10 cellular contexts compared by ENCODE assay signal in genomic region chr19:46821512-46822359, GRCh38. TPM values are rescaled to one million over a fixed set of nuclear protein-coding genes. Genes with fewer than 3 reads are reported as not detected.
DNase-seq lines count a peak whose midpoint lies in the region; ATAC-seq, FAIRE-seq and TF ChIP-seq lines count a peak whose summit lies in the region.
"Had no signal": no experiment of that assay in that cellular context is flagged by ENCODE, and none has a peak within 500 bp of the region (broad histone marks: within the 10 kb centered on the region; RNA-seq: fewer than 3 reads in every experiment).

No MANE protein-coding gene starts in this region.

- POLR2A ChIA-PET in HepG2 (lab: Yijun Ruan, JAX) = interaction anchor here (0.6 to 4.0 kb wide), 14 partner anchors 9 to 198 kb away, joined by 3 to 66 read pairs (median 4); partner anchors contain the start of genes NPAS1 and SLC1A5

- no TSS peak for BruUV-seq in HepG2 (replicated peaks; lab: Mats Ljungman, UMichigan)

- TF ChIP-seq RAD21 in HepG2 (CRISPR knock-in tag; IDR thresholded peaks at IDR 0.05) = no peak

- DNase-seq in Right ventricle myocardium inferior (ENCODE audit: missing footprints) = peak; percentile 68
- DNase-seq in cardiac septum (ENCODE audit: low spot score) = no peak
- DNase-seq in activated CD8-positive, alpha-beta memory T cell treated with anti-CD3 and anti-CD28 coated beads for 24 hours = peak; percentile 76
- no peak for DNase-seq in HepG2 (ENCODE audit: low spot score)
- peak; percentile 41 for DNase-seq in stimulated activated naive CD4-positive, alpha-beta T cell treated with Interleukin-2 at 50 U/mL for 16 hours (lab: John Stamatoyannopoulos, UW)
- DNase-seq in amygdala (lab: John Stamatoyannopoulos, UW) = no peak
- no peak for DNase-seq in MM.1S

- TF ChIP-seq EP300 in HepG2 (IDR thresholded peaks at IDR 0.05; ENCODE audit: low read depth in 2 of 2, low read length in 2 of 2) (no peak), HepG2 (CRISPR knock-in tag; IDR thresholded peaks at IDR 0.05; ENCODE audit: borderline replicate concordance) (no peak)

- WGBS in HepG2 (ENCODE audit: low lambda C conversion rate) = 0% methylated on average over 5 of the region's 16 CpGs

- H3K9me2 ChIP-seq in MM.1S (replicated peaks; ENCODE audit: insufficient read depth, low read length) = no peaks in the 10 kb centered on the region

- TF ChIP-seq CTCF in HepG2 (CRISPR knock-in tag; IDR thresholded peaks at IDR 0.05) (no peak), MM.1S (IDR thresholded peaks at IDR 0.05; ENCODE audit: low read length) (no peak)

- H3K79me2 ChIP-seq in HepG2 (ENCODE audit: insufficient read depth, low read length) (no peaks in the 10 kb centered on the region), MM.1S (ENCODE audit: low read length) (no peaks in the 10 kb centered on the region)

- H3K9me3 ChIP-seq in HepG2 (ENCODE audit: low read length) (no peaks in the 10 kb centered on the region), MM.1S (replicated peaks; ENCODE audit: insufficient read depth, low read length) (no peaks in the 10 kb centered on the region)
- H3K9me3 ChIP-seq: pancreas had no signal

- CTCF ChIA-PET in HepG2 (lab: Yijun Ruan, JAX; ENCODE audit: low intra/inter-chr PET ratio, low total read pairs) = no interaction called here

- no peaks in the 10 kb centered on the region for H3F3A ChIP-seq in MM.1S (ENCODE audit: insufficient read depth, low read length)

- H3K4me3 ChIP-seq in HepG2 (replicated peaks in 1 of 3; ENCODE audit: insufficient read depth in 1 of 3, low read depth in 2 of 3, low read length in 3 of 3) = peak overlapping the region; percentile 52 to 72 (median 55)
- H3K4me3 ChIP-seq in MM.1S (ENCODE audit: low read length) = no peak overlapping the region
- H3K4me3 ChIP-seq: pancreas had no signal

- H3K27me3 ChIP-seq in HepG2 (ENCODE audit: control insufficient read depth in 1 of 2, insufficient read depth in 2 of 2, low read length in 2 of 2) (peaks cover 0 to 2% of the 10 kb centered on the region in 2 experiments; a peak in 1 of 5 replicates), MM.1S (replicated peaks; ENCODE audit: insufficient read depth, low read length) (no peaks in the 10 kb centered on the region)
- H3K27me3 ChIP-seq: pancreas had no signal

- H4K20me1 ChIP-seq in HepG2 (ENCODE audit: insufficient read depth, low read length) = no peaks in the 10 kb centered on the region
- no peaks in the 10 kb centered on the region for H4K20me1 ChIP-seq in MM.1S (ENCODE audit: insufficient read depth, low read length)

- in situ Hi-C loops in HepG2 (cut with HindIII; ENCODE audit: extremely low pct_ligation_motif_present, low pct_unique_long_range_greater_than_20kb) = no loop called here

- ATAC-seq in Right ventricle myocardium inferior (peak; percentile 45), HepG2 (peak; percentile 85), HG03159 (IDR thresholded peaks at IDR 0.05; ENCODE audit: unreplicated experiment) (no peak)

- H3K36me3 ChIP-seq in HepG2 (replicated peaks in 1 of 2; ENCODE audit: control insufficient read depth in 1 of 2, insufficient read depth in 2 of 2, low read length in 2 of 2) = no peaks in the 10 kb centered on the region
- no peaks in the 10 kb centered on the region for H3K36me3 ChIP-seq in MM.1S (replicated peaks; ENCODE audit: insufficient read depth, low read length)
- H3K36me3 ChIP-seq: pancreas had no signal

- FAIRE-seq in HepG2 (lab: Jason Lieb, UNC) = no peak
- FAIRE-seq: pancreas, TTC549 had no signal

- H3K27ac ChIP-seq in HepG2 (ENCODE audit: extremely low read length, insufficient read depth, low read length) (peak overlapping the region; percentile 48), MM.1S (ENCODE audit: low read length) (no peak overlapping the region)
- H3K27ac ChIP-seq: pancreas had no signal

- H3K9ac ChIP-seq in HepG2 (ENCODE audit: insufficient read depth, low read depth, low read length) = peak overlapping the region; percentile 68
- no peak overlapping the region for H3K9ac ChIP-seq in MM.1S (ENCODE audit: low read length)

- H3K4me2 ChIP-seq in HepG2 (ENCODE audit: low read depth, low read length) (peak overlapping the region; percentile 95), MM.1S (ENCODE audit: low read depth, low read length) (no peak overlapping the region)

- H3K4me1 ChIP-seq in HepG2 (ENCODE audit: insufficient read depth, low read length) (peaks cover 41% of the 10 kb centered on the region), MM.1S (ENCODE audit: low read length) (no peaks in the 10 kb centered on the region)
- H3K4me1 ChIP-seq: pancreas had no signal

- intact Hi-C loops in Right ventricle myocardium inferior (cut with DNase I) (no loop called here), cardiac septum (cut with DNase I) (no loop called here), HepG2 (cut with micrococcal nuclease; ENCODE audit: unreplicated experiment) (no loop called here)

- peak; percentile 38 to 76; a peak in 1 of 4 replicates for TF ChIP-seq POLR2A in HepG2 (IDR thresholded peaks at IDR 0.05; ENCODE audit: insufficient read depth in 1 of 2, low read depth in 2 of 2, low read length in 2 of 2)

- H2AFZ ChIP-seq in HepG2 (ENCODE audit: low read length) (peak overlapping the region; percentile 84), MM.1S (ENCODE audit: low read length) (no peak overlapping the region)

RNA-seq across cellular contexts. Expression of gene AP2S1, which starts 28.9 kb away (rescaled TPM):
- 94.7 TPM for total RNA-seq in Right ventricle myocardium inferior
- total RNA-seq in cardiac septum = 77.3 TPM
- total RNA-seq in HepG2 (2016; rRNA removed; fragmentation: Illumina TruSeq; extraction: Trizol) = 86.1 and 94.9 TPM in 2 replicates
- total RNA-seq in HepG2 (2016; cell fraction: cytosol; rRNA removed; fragmentation: Illumina TruSeq; extraction: Trizol; ENCODE audit: low read depth) = 77.4 and 107 TPM in 2 replicates
- total RNA-seq in HepG2 (2016; cell fraction: insoluble cytoplasmic fraction; rRNA removed; fragmentation: Illumina TruSeq; extraction: Trizol) = 86.7 and 87.8 TPM in 2 replicates
- 72.8 and 102 TPM in 2 replicates for total RNA-seq in HepG2 (2016; cell fraction: membrane; rRNA removed; fragmentation: Illumina TruSeq; extraction: Trizol)
- total RNA-seq in HepG2 (2016; cell fraction: nucleus; rRNA removed; fragmentation: Illumina TruSeq; extraction: Trizol) = 32.5 and 36.8 TPM in 2 replicates
- 45.2 and 45.3 TPM in 2 replicates for polyA plus RNA-seq in HepG2 (2011; rRNA removed)
- 60.1 and 80.0 TPM in 2 replicates for polyA plus RNA-seq in HepG2 (2011; cell fraction: cytosol; rRNA removed)
- polyA plus RNA-seq in HepG2 (2011; cell fraction: nucleus; rRNA removed) = 24.9 and 30.3 TPM in 2 replicates
- 32.6 and 51.2 TPM in 2 replicates for polyA plus RNA-seq in HepG2 (2012)
- 104 and 131 TPM in 2 replicates for polyA plus RNA-seq in HepG2 (2016; cell fraction: cytosol; fragmentation: Illumina TruSeq; extraction: Trizol; ENCODE audit: low read depth)
- polyA plus RNA-seq in HepG2 (2016; cell fraction: insoluble cytoplasmic fraction; fragmentation: Illumina TruSeq; extraction: Trizol; ENCODE audit: low read depth) = 99.5 and 113 TPM in 2 replicates
- 79.5 and 101 TPM in 2 replicates for polyA plus RNA-seq in HepG2 (2016; cell fraction: membrane; fragmentation: Illumina TruSeq; extraction: Trizol; ENCODE audit: low read depth)
- 58.8 and 65.6 TPM in 2 replicates for polyA plus RNA-seq in HepG2 (2016; cell fraction: nucleus; fragmentation: Illumina TruSeq; extraction: Trizol; ENCODE audit: insufficient read depth, low read depth)
- polyA minus RNA-seq in HepG2 (2011; rRNA and poly(A)+ RNA removed; ENCODE audit: low replicate concordance) = 39.3 and 98.7 TPM in 2 replicates
- 20.1 and 31.3 TPM in 2 replicates for polyA minus RNA-seq in HepG2 (2011; cell fraction: cytosol; rRNA and poly(A)+ RNA removed)
- 8.5 and 11.1 TPM in 2 replicates for polyA minus RNA-seq in HepG2 (2011; cell fraction: nucleus; rRNA and poly(A)+ RNA removed)

RNA-seq across cellular contexts. Expression of gene SLC1A5, which starts 33.3 kb away (rescaled TPM):
- total RNA-seq in Right ventricle myocardium inferior (10.1 TPM), cardiac septum (6.8 TPM), HepG2 (2016; rRNA removed; fragmentation: Illumina TruSeq; extraction: Trizol) (62.9 and 120 TPM in 2 replicates)
- 32.1 and 33.8 TPM in 2 replicates for total RNA-seq in HepG2 (2016; cell fraction: cytosol; rRNA removed; fragmentation: Illumina TruSeq; extraction: Trizol; ENCODE audit: low read depth)
- 60.0 and 120 TPM in 2 replicates for total RNA-seq in HepG2 (2016; cell fraction: insoluble cytoplasmic fraction; rRNA removed; fragmentation: Illumina TruSeq; extraction: Trizol)
- total RNA-seq in HepG2 (2016; cell fraction: membrane; rRNA removed; fragmentation: Illumina TruSeq; extraction: Trizol) = 66.6 and 68.6 TPM in 2 replicates
- 104 and 128 TPM in 2 replicates for total RNA-seq in HepG2 (2016; cell fraction: nucleus; rRNA removed; fragmentation: Illumina TruSeq; extraction: Trizol)
- 159 and 209 TPM in 2 replicates for polyA plus RNA-seq in HepG2 (2011; rRNA removed)
- 144 and 165 TPM in 2 replicates for polyA plus RNA-seq in HepG2 (2011; cell fraction: cytosol; rRNA removed)
- polyA plus RNA-seq in HepG2 (2011; cell fraction: nucleus; rRNA removed) = 113 and 131 TPM in 2 replicates
- 119 and 235 TPM in 2 replicates for polyA plus RNA-seq in HepG2 (2012)
- polyA plus RNA-seq in HepG2 (2016; cell fraction: cytosol; fragmentation: Illumina TruSeq; extraction: Trizol; ENCODE audit: low read depth) = 34.6 and 34.8 TPM in 2 replicates
- 74.0 and 78.9 TPM in 2 replicates for polyA plus RNA-seq in HepG2 (2016; cell fraction: insoluble cytoplasmic fraction; fragmentation: Illumina TruSeq; extraction: Trizol; ENCODE audit: low read depth)
- 51.1 and 55.4 TPM in 2 replicates for polyA plus RNA-seq in HepG2 (2016; cell fraction: membrane; fragmentation: Illumina TruSeq; extraction: Trizol; ENCODE audit: low read depth)
- 197 and 219 TPM in 2 replicates for polyA plus RNA-seq in HepG2 (2016; cell fraction: nucleus; fragmentation: Illumina TruSeq; extraction: Trizol; ENCODE audit: insufficient read depth, low read depth)
- 282 and 502 TPM in 2 replicates for polyA minus RNA-seq in HepG2 (2011; rRNA and poly(A)+ RNA removed; ENCODE audit: low replicate concordance)
- polyA minus RNA-seq in HepG2 (2011; cell fraction: cytosol; rRNA and poly(A)+ RNA removed) = 101 and 104 TPM in 2 replicates
- 52.3 and 68.3 TPM in 2 replicates for polyA minus RNA-seq in HepG2 (2011; cell fraction: nucleus; rRNA and poly(A)+ RNA removed)

RNA-seq across cellular contexts. Expression of gene ARHGAP35, which starts 39.1 kb away (rescaled TPM):
- total RNA-seq in Right ventricle myocardium inferior = 64.4 TPM
- 93.0 TPM for total RNA-seq in cardiac septum
- 30.1 and 39.9 TPM in 2 replicates for total RNA-seq in HepG2 (2016; rRNA removed; fragmentation: Illumina TruSeq; extraction: Trizol)
- 7.4 and 8.7 TPM in 2 replicates for total RNA-seq in HepG2 (2016; cell fraction: cytosol; rRNA removed; fragmentation: Illumina TruSeq; extraction: Trizol; ENCODE audit: low read depth)
- 30.9 and 34.3 TPM in 2 replicates for total RNA-seq in HepG2 (2016; cell fraction: insoluble cytoplasmic fraction; rRNA removed; fragmentation: Illumina TruSeq; extraction: Trizol)
- total RNA-seq in HepG2 (2016; cell fraction: membrane; rRNA removed; fragmentation: Illumina TruSeq; extraction: Trizol) = 22.3 and 27.4 TPM in 2 replicates
- 30.0 and 36.8 TPM in 2 replicates for total RNA-seq in HepG2 (2016; cell fraction: nucleus; rRNA removed; fragmentation: Illumina TruSeq; extraction: Trizol)
- 28.3 and 30.2 TPM in 2 replicates for polyA plus RNA-seq in HepG2 (2011; rRNA removed)
- polyA plus RNA-seq in HepG2 (2011; cell fraction: cytosol; rRNA removed) = 19.6 and 22.6 TPM in 2 replicates
- polyA plus RNA-seq in HepG2 (2011; cell fraction: nucleus; rRNA removed) = 21.7 and 24.1 TPM in 2 replicates
- 33.6 and 34.8 TPM in 2 replicates for polyA plus RNA-seq in HepG2 (2012)
- 1.4 and 1.7 TPM in 2 replicates for polyA plus RNA-seq in HepG2 (2016; cell fraction: cytosol; fragmentation: Illumina TruSeq; extraction: Trizol; ENCODE audit: low read depth)
- polyA plus RNA-seq in HepG2 (2016; cell fraction: insoluble cytoplasmic fraction; fragmentation: Illumina TruSeq; extraction: Trizol; ENCODE audit: low read depth) = 17.7 and 24.1 TPM in 2 replicates
- 3.9 and 5.5 TPM in 2 replicates for polyA plus RNA-seq in HepG2 (2016; cell fraction: membrane; fragmentation: Illumina TruSeq; extraction: Trizol; ENCODE audit: low read depth)
- polyA plus RNA-seq in HepG2 (2016; cell fraction: nucleus; fragmentation: Illumina TruSeq; extraction: Trizol; ENCODE audit: insufficient read depth, low read depth) = 28.8 and 32.3 TPM in 2 replicates
- polyA minus RNA-seq in HepG2 (2011; rRNA and poly(A)+ RNA removed; ENCODE audit: low replicate concordance) = 33.9 and 80.3 TPM in 2 replicates
- polyA minus RNA-seq in HepG2 (2011; cell fraction: cytosol; rRNA and poly(A)+ RNA removed) = 28.8 and 37.8 TPM in 2 replicates
- polyA minus RNA-seq in HepG2 (2011; cell fraction: nucleus; rRNA and poly(A)+ RNA removed) = 41.6 and 55.4 TPM in 2 replicates

Comparison
In these comparisons a context has a peak if more than half of its experiments do, and no peak if none do; other contexts are left out.
1. DNase-seq: peak in Right ventricle myocardium inferior (single experiment), activated CD8-positive, alpha-beta memory T cell treated with anti-CD3 and anti-CD28 coated beads for 24 hours (single experiment) and stimulated activated naive CD4-positive, alpha-beta T cell treated with Interleukin-2 at 50 U/mL for 16 hours (single experiment); none in cardiac septum (single experiment), HepG2 (single experiment), amygdala (0 of 56) and MM.1S (single experiment).